In the genomic region with DNA sequence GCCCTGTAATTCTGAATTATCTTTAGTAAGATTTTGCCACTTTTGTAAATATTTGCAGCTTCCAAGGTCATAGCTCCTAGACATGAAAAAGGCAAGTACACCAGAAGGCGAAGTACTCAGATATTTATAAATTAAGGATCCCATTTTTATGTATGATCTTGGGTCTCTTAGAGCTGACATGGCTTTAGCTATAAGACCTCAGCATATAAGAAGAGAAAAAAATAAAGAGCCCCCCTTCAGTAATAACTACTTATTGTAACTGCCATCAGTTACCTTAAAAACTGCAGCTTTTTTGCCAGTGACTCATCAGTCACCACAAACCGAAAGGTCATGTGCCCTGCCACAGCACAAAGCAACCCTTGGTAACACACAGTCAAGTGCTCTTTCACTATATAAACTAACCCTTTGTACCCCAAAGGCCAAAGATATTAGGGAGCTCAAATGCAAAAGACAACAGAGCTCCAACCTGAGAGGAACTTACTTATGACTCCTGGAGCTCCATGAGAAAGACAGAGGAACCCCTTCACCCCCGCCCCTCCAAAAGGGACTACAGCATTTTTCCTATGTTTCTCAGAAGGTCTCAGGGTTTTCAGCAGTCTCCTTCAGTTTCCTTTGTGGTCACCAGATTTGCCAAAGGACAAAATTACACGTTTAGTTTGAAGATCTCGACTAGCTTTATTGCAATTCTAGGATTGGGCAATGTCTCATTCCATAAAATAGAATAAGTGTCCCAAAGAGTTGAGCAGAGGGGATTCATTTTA, we compare ENCODE assay signal across 9 cellular contexts.
A peak's percentile ranks its signal among the peaks of the same experiment; 100 is the strongest.
DNase-seq lines count a peak whose midpoint lies in the region; ATAC-seq, FAIRE-seq and TF ChIP-seq lines count a peak whose summit lies in the region.
"Had no signal": no experiment of that assay in that cellular context is flagged by ENCODE, and none has a peak within 500 bp of the region (broad histone marks: within the 10 kb centered on the region; RNA-seq: fewer than 3 reads in every experiment).

No MANE protein-coding gene starts in this region.

- H3K27ac Mint-ChIP-seq in Caco-2 (ENCODE audit: unreplicated experiment): no peak overlapping the region

- in situ Hi-C loops in GM13976 (cut with MboI; ENCODE audit: low sequenced_read_pairs, unreplicated experiment): no loop called here

- H3K36me3 ChIP-seq in MG63 (no peaks in the 10 kb centered on the region), lower lobe of right lung (no peaks in the 10 kb centered on the region), Caco-2 (ENCODE audit: control insufficient read depth, insufficient read depth, low read length) (no peaks in the 10 kb centered on the region)
- H3K36me3 ChIP-seq: neutrophil had no signal

- CTCF ChIA-PET in Caco-2 (lab: Charles Lee): no interaction called here

- H3K4me1 Mint-ChIP-seq in Caco-2 (ENCODE audit: low read depth, unreplicated experiment): no peaks in the 10 kb centered on the region

- no peaks in the 10 kb centered on the region for H3K27me3 Mint-ChIP-seq in Caco-2 (ENCODE audit: insufficient read depth, unreplicated experiment)

- FAIRE-seq in GM12892 (lab: Jason Lieb, UNC): peak; percentile 82

- H3K4me3 ChIP-seq in HFF-Myc (replicated peaks; ENCODE audit: low read depth, low read length) (no peak overlapping the region), MG63 (no peak overlapping the region), lower lobe of right lung (no peak overlapping the region), Caco-2 (ENCODE audit: low read depth, low read length) (no peak overlapping the region)

- H3K9me3 ChIP-seq in MG63: peaks cover 6% of the 10 kb centered on the region
- H3K9me3 ChIP-seq in lower lobe of right lung: no peaks in the 10 kb centered on the region
- no peaks in the 10 kb centered on the region for H3K9me3 ChIP-seq in Caco-2
- H3K9me3 ChIP-seq: neutrophil had no signal

- H3K27me3 ChIP-seq in MG63: no peaks in the 10 kb centered on the region
- H3K27me3 ChIP-seq in lower lobe of right lung (ENCODE audit: low read depth): no peaks in the 10 kb centered on the region
- H3K27me3 ChIP-seq in Caco-2 (replicated peaks; ENCODE audit: control insufficient read depth, insufficient read depth, low read length): no peaks in the 10 kb centered on the region
- H3K27me3 ChIP-seq: neutrophil had no signal

- H3K4me1 ChIP-seq in lower lobe of right lung (peaks cover 20% of the 10 kb centered on the region), Caco-2 (no peaks in the 10 kb centered on the region)

- peak; percentile 88 to 94 for ATAC-seq in lower lobe of right lung

- BruUV-seq in Caco-2 (replicated peaks; lab: Mats Ljungman, UMichigan): no TSS peak

- intact Hi-C loops in lower lobe of right lung (cut with DNase I): no loop called here
- intact Hi-C loops in Caco-2 (cut with micrococcal nuclease; ENCODE audit: unreplicated experiment): no loop called here

- no peaks in the 10 kb centered on the region for H3K9me3 Mint-ChIP-seq in Caco-2 (ENCODE audit: unreplicated experiment)

- DNase-seq in GM12892 (ENCODE audit: insufficient read length) (peak; percentile 5), HFF-Myc (ENCODE audit: extremely low read depth, low read depth) (peak; percentile 17), MG63 (peak; percentile 19), activated T-cell treated with anti-CD3 and anti-CD28 coated beads for 48 hours (ENCODE audit: low read depth) (peak; percentile 25), lower lobe of right lung (peak; percentile 46), Caco-2 (no peak), Ammon's horn (ENCODE audit: low spot score) (no peak), GM13976 (ENCODE audit: low spot score) (no peak)

- TF ChIP-seq POLR2A in GM12892 (IDR thresholded peaks at IDR 0.05; ENCODE audit: low read depth, low read length): no peak

- POLR2A ChIA-PET in Caco-2 (lab: Charles Lee): no interaction called here

- peak overlapping the region; percentile 31 for H3K27ac ChIP-seq in lower lobe of right lung
- H3K27ac ChIP-seq: neutrophil had no signal

- TF ChIP-seq CTCF in HFF-Myc (IDR thresholded peaks at IDR 0.05; ENCODE audit: low read depth, low read length, missing control alignments): no peak
- no peak for TF ChIP-seq CTCF in lower lobe of right lung (IDR thresholded peaks at IDR 0.05)
- no peak for TF ChIP-seq CTCF in Caco-2 (IDR thresholded peaks at IDR 0.05; ENCODE audit: insufficient read depth in 1 of 2, low read depth in 1 of 2, low read length in 1 of 2, severe bottlenecking in 1 of 2, unreplicated experiment in 1 of 2)
- no peak for TF ChIP-seq CTCF in GM13976 (IDR thresholded peaks at IDR 0.05; ENCODE audit: borderline replicate concordance, control extremely low read depth, extremely low read depth, insufficient read depth, missing control alignments)

- H3K4me3 Mint-ChIP-seq in Caco-2 (ENCODE audit: unreplicated experiment): no peak overlapping the region

- peaks cover 4% of the 10 kb centered on the region for H3K36me3 Mint-ChIP-seq in Caco-2 (ENCODE audit: insufficient read depth, unreplicated experiment)

Comparison
In these comparisons a context has a peak if more than half of its experiments do, and no peak if none do; other contexts are left out.
1. DNase-seq: peak in GM12892 (single experiment), HFF-Myc (single experiment), MG63 (single experiment), activated T-cell treated with anti-CD3 and anti-CD28 coated beads for 48 hours (single experiment) and lower lobe of right lung (single experiment); none in Caco-2 (0 of 2), Ammon's horn (single experiment) and GM13976 (single experiment).